ENCODE assay signal across 26 cellular contexts in genomic region chr4:101071241-101071640, GRCh38.
DNase-seq lines count a peak whose midpoint lies in the region; ATAC-seq and TF ChIP-seq lines count a peak whose summit lies in the region.
"Had no signal": no experiment of that assay in that cellular context is flagged by ENCODE, and none has a peak within 500 bp of the region (broad histone marks: within the 10 kb centered on the region; RNA-seq: fewer than 3 reads in every experiment).

No MANE protein-coding gene starts in this region.

- peaks cover 1% of the 10 kb centered on the region for H3K36me3 Mint-ChIP-seq in mesothelial cell of epicardium
- peaks cover 2% of the 10 kb centered on the region for H3K36me3 Mint-ChIP-seq in activated CD4-positive, alpha-beta memory T cell treated with anti-CD3 and anti-CD28 coated beads for 36 hours
- peaks cover 8 to 29% (median 22%) of the 10 kb centered on the region in 3 donors for H3K36me3 Mint-ChIP-seq in CD8-positive, alpha-beta memory T cell

- no peaks in the 10 kb centered on the region for H3K36me3 ChIP-seq in cardiac muscle cell
- no peaks in the 10 kb centered on the region for H3K36me3 ChIP-seq in CD8-positive, alpha-beta memory T cell (ENCODE audit: insufficient read depth, low read length)

- no peaks in the 10 kb centered on the region for H3K9me3 ChIP-seq in cardiac muscle cell (ENCODE audit: low read depth)
- no peaks in the 10 kb centered on the region for H3K9me3 ChIP-seq in CD8-positive, alpha-beta memory T cell (ENCODE audit: low read length)
- H3K9me3 ChIP-seq: BLaER1 treated with 17β-estradiol and CSF1 and Interleukin-3, amounts not matched to agents 10 nM and 100 nM; SJSA1 had no signal

- peaks cover 12% of the 10 kb centered on the region for H3K4me1 Mint-ChIP-seq in mesothelial cell of epicardium
- peaks cover 7% of the 10 kb centered on the region for H3K4me1 Mint-ChIP-seq in activated CD4-positive, alpha-beta memory T cell treated with anti-CD3 and anti-CD28 coated beads for 36 hours (ENCODE audit: low read depth)
- peaks cover 5 to 18% (median 13%) of the 10 kb centered on the region in 3 donors for H3K4me1 Mint-ChIP-seq in CD8-positive, alpha-beta memory T cell

- intact Hi-C loops in Right ventricle myocardium inferior (cut with DNase I): no loop called here
- intact Hi-C loops in activated CD4-positive, alpha-beta memory T cell treated with anti-CD3 and anti-CD28 coated beads for 36 hours (cut with micrococcal nuclease): no loop called here

- H3K9me3 Mint-ChIP-seq in mesothelial cell of epicardium: no peaks in the 10 kb centered on the region
- no peaks in the 10 kb centered on the region for H3K9me3 Mint-ChIP-seq in activated CD4-positive, alpha-beta memory T cell treated with anti-CD3 and anti-CD28 coated beads for 36 hours
- no peaks in the 10 kb centered on the region for H3K9me3 Mint-ChIP-seq in CD8-positive, alpha-beta memory T cell
- H3K9me3 Mint-ChIP-seq: CD4-positive, alpha-beta T cell; IgD-negative memory B cell had no signal

- no peak overlapping the region for H3K4me3 ChIP-seq in cardiac muscle cell
- H3K4me3 ChIP-seq in CD8-positive, alpha-beta memory T cell (ENCODE audit: low read length): no peak overlapping the region
- H3K4me3 ChIP-seq: BLaER1 treated with 17β-estradiol and CSF1 and Interleukin-3, amounts not matched to agents 10 nM and 100 nM; PC-9; SJSA1 had no signal

- POLR2A ChIA-PET in activated CD4-positive, alpha-beta memory T cell treated with anti-CD3 and anti-CD28 coated beads for 36 hours (lab: Charles Lee): no interaction called here
- POLR2A ChIA-PET in CD8-positive, alpha-beta memory T cell (lab: Charles Lee): no interaction called here

- ATAC-seq in Right ventricle myocardium inferior: no peak
- no peak for ATAC-seq in GM21423 (IDR thresholded peaks at IDR 0.05; ENCODE audit: unreplicated experiment)
- ATAC-seq: HCT116 had no signal

- H3K4me1 ChIP-seq in cardiac muscle cell (ENCODE audit: low read depth): peaks cover 5% of the 10 kb centered on the region
- no peaks in the 10 kb centered on the region for H3K4me1 ChIP-seq in CD8-positive, alpha-beta memory T cell (ENCODE audit: insufficient read depth, low read length)
- H3K4me1 ChIP-seq: SJSA1 had no signal

- TF ChIP-seq CTCF in cardiac muscle cell (IDR thresholded peaks at IDR 0.05; ENCODE audit: low read depth, low read length): no peak
- no peak for TF ChIP-seq CTCF in mesothelial cell of epicardium (IDR thresholded peaks at IDR 0.05; ENCODE audit: unreplicated experiment)

- no peak overlapping the region for H3K4me3 Mint-ChIP-seq in mesothelial cell of epicardium
- H3K4me3 Mint-ChIP-seq in activated CD4-positive, alpha-beta memory T cell treated with anti-CD3 and anti-CD28 coated beads for 36 hours: no peak overlapping the region
- H3K4me3 Mint-ChIP-seq in CD8-positive, alpha-beta memory T cell: no peak overlapping the region
- H3K4me3 Mint-ChIP-seq: CD4-positive, alpha-beta T cell; IgD-negative memory B cell had no signal

- H3K27ac ChIP-seq in cardiac muscle cell: peak overlapping the region; percentile 57
- no peak overlapping the region for H3K27ac ChIP-seq in CD8-positive, alpha-beta memory T cell (ENCODE audit: low read depth, low read length)
- H3K27ac ChIP-seq: BLaER1 treated with 17β-estradiol and CSF1 and Interleukin-3, amounts not matched to agents 10 nM and 100 nM; KMS-11; PC-9; SJSA1 had no signal

- CTCF ChIA-PET in activated CD4-positive, alpha-beta memory T cell treated with anti-CD3 and anti-CD28 coated beads for 36 hours (lab: Charles Lee): no interaction called here
- CTCF ChIA-PET in CD8-positive, alpha-beta memory T cell (lab: Charles Lee): no interaction called here

- peak overlapping the region; percentile 71 for H3K27ac Mint-ChIP-seq in mesothelial cell of epicardium
- no peak overlapping the region for H3K27ac Mint-ChIP-seq in activated CD4-positive, alpha-beta memory T cell treated with anti-CD3 and anti-CD28 coated beads for 36 hours
- no peak overlapping the region for H3K27ac Mint-ChIP-seq in CD8-positive, alpha-beta memory T cell
- H3K27ac Mint-ChIP-seq: CD4-positive, alpha-beta T cell; IgD-negative memory B cell had no signal

- no peaks in the 10 kb centered on the region for H3K27me3 Mint-ChIP-seq in mesothelial cell of epicardium (ENCODE audit: low read depth)
- no peaks in the 10 kb centered on the region for H3K27me3 Mint-ChIP-seq in activated CD4-positive, alpha-beta memory T cell treated with anti-CD3 and anti-CD28 coated beads for 36 hours
- H3K27me3 Mint-ChIP-seq in CD8-positive, alpha-beta memory T cell: no peaks in the 10 kb centered on the region
- H3K27me3 Mint-ChIP-seq: CD4-positive, alpha-beta T cell; IgD-negative memory B cell had no signal

- DNase-seq in cardiac muscle cell (ENCODE audit: low read depth in 1 of 2, low spot score in 1 of 2): no peak
- no peak for DNase-seq in Right ventricle myocardium inferior (ENCODE audit: missing footprints)
- DNase-seq in astrocyte of the hippocampus (ENCODE audit: low read depth, low spot score): peak; percentile 15
- DNase-seq in mesothelial cell of epicardium (ENCODE audit: low spot score in 2 of 2, unreplicated experiment in 2 of 2): no peak
- DNase-seq in activated CD4-positive, alpha-beta memory T cell treated with anti-CD3 and anti-CD28 coated beads for 36 hours: no peak
- DNase-seq in LoVo (ENCODE audit: low spot score): no peak
- no peak for DNase-seq in CD8-positive, alpha-beta memory T cell
- DNase-seq: 8988T; ACHN; CD4-positive, alpha-beta T cell; COR-L47; DMS53; NCI-H1048; NCI-H1417; NCI-H1694; NCI-H2029 treated with DMSO at 0.1 percent for 48 hours; NCI-H2227 treated with DMSO at 0.1 percent for 48 hours; NCI-H526 treated with DMSO at 0.1 percent for 48 hours; PC-9; Right ventricle myocardium superior had no signal

- no peaks in the 10 kb centered on the region for H3K27me3 ChIP-seq in cardiac muscle cell
- no peaks in the 10 kb centered on the region for H3K27me3 ChIP-seq in CD8-positive, alpha-beta memory T cell (ENCODE audit: insufficient read depth, low read length, poor library complexity, severe bottlenecking)
- H3K27me3 ChIP-seq: BLaER1 treated with 17β-estradiol and CSF1 and Interleukin-3, amounts not matched to agents 10 nM and 100 nM; SJSA1 had no signal
